ENCODE assay signal across 26 cellular contexts in the genomic region with DNA sequence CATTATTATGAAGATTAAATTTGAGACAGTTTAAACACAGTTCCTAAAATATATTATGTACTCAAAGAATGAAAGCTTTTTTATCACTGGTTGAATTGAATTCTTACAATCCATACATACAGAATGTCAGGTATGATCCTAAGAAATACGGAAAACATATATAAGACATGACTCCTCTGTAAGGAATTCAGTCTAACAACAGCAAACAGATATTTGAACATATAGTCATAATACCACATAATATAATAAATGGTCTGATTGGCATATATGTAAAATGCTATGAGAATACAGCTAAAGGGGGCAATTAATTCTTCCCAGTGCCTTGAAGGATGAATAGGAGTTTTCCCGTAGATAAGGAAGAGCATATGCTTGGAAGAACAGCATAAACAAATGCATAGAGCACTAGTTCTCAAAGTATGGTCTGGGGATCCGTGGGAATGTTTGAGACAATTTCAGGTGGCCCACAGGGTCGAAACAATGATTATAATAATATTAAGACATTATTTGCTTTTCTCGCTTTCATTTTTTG.
"Had no signal": no experiment of that assay in that cellular context is flagged by ENCODE, and none has a peak within 500 bp of the region (broad histone marks: within the 10 kb centered on the region; RNA-seq: fewer than 3 reads in every experiment).

No MANE protein-coding gene starts in this region.

- H3K36me3 ChIP-seq: esophagus muscularis mucosa, neutrophil, pancreas, right lobe of liver, stomach, thyroid gland, vagina had no signal

- DNase-seq: cortex of kidney; foreskin melanocyte; hypothalamus; immature natural killer cell; islet precursor cell; left ventricle myocardium superior; mesenchymal stem cell; mucosa of descending colon; naive B cell; pancreas; right lobe of liver; small intestine; stimulated activated CD4-positive, alpha-beta T cell treated with anti-CD3 and anti-CD28 coated beads, Interleukin-15, amount 100 ng/mL, for 24 hours; stimulated activated CD4-positive, alpha-beta T cell treated with anti-CD3 and anti-CD28 coated beads, Interleukin-2, amount 100 ng/mL, for 48 hours; stimulated activated CD8-positive, alpha-beta memory T cell treated with anti-CD3 and anti-CD28 coated beads, Interleukin-4, amount 100 ng/mL, for 48 hours; stimulated activated naive CD4-positive, alpha-beta T cell; stomach; thyroid gland had no signal

- H3K27me3 Mint-ChIP-seq: naive B cell, progenitor cell of endocrine pancreas had no signal

- H3K4me1 ChIP-seq: esophagus muscularis mucosa, pancreas, right lobe of liver, stomach, thyroid gland, vagina had no signal

- H3K9me3 ChIP-seq: esophagus muscularis mucosa, mucosa of descending colon, neutrophil, pancreas, right lobe of liver, stomach, thyroid gland, vagina had no signal

- H3K4me3 ChIP-seq: esophagus muscularis mucosa, lung, mucosa of descending colon, pancreas, right lobe of liver, stomach, thyroid gland, vagina had no signal

- H3K27ac ChIP-seq: esophagus muscularis mucosa, neutrophil, pancreas, right lobe of liver, stomach, thyroid gland, vagina had no signal

- H3K4me3 Mint-ChIP-seq: immature natural killer cell; mesothelial cell of epicardium; naive B cell; natural killer cell treated with Interleukin-12 subunit alpha and Interleukin-12 subunit beta and Interleukin-15 and Interleukin-18, amount 100 ng/mL, for 72 hours; neural crest cell had no signal

- H3K9me3 Mint-ChIP-seq: immature natural killer cell; mesothelial cell of epicardium; naive B cell; natural killer cell treated with Interleukin-12 subunit alpha and Interleukin-12 subunit beta and Interleukin-15 and Interleukin-18, amount 100 ng/mL, for 72 hours had no signal

- ATAC-seq: left ventricle myocardium superior; mucosa of descending colon; natural killer cell treated with Interleukin-12 subunit alpha and Interleukin-12 subunit beta and Interleukin-15 and Interleukin-18, amount 100 ng/mL, for 72 hours; pancreas; right lobe of liver had no signal

- H3K27me3 ChIP-seq: esophagus muscularis mucosa, neutrophil, pancreas, right lobe of liver, stomach, thyroid gland, vagina had no signal

- H3K27ac Mint-ChIP-seq: immature natural killer cell; mesothelial cell of epicardium; naive B cell; natural killer cell treated with Interleukin-12 subunit alpha and Interleukin-12 subunit beta and Interleukin-15 and Interleukin-18, amount 100 ng/mL, for 72 hours; progenitor cell of endocrine pancreas had no signal

- H3K4me1 Mint-ChIP-seq: immature natural killer cell, mesothelial cell of epicardium, naive B cell, neural crest cell had no signal
